ENCODE assay signal across 1 cellular context in genomic region chr1:26787706-26788514, GRCh38.
TF ChIP-seq lines count a peak whose summit lies in the region.

Gene PIGV, plus strand, starts transcription at chr1:26787950. Its CDS starts 2,866 bp downstream, at chr1:26790816.

TF ChIP-seq in HepG2, 621 proteins besides CTCF, POLR2A, EP300 and RAD21 (continued from another document and continues in another):
- TF ChIP-seq, protein P1, sequence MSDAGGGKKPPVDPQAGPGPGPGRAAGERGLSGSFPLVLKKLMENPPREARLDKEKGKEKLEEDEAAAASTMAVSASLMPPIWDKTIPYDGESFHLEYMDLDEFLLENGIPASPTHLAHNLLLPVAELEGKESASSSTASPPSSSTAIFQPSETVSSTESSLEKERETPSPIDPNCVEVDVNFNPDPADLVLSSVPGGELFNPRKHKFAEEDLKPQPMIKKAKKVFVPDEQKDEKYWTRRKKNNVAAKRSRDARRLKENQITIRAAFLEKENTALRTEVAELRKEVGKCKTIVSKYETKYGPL (CRISPR knock-in tag; IDR thresholded peaks at IDR 0.05), result no peak
- TF ChIP-seq TSC22D2 (CRISPR knock-in tag; IDR thresholded peaks at IDR 0.05; ENCODE audit: borderline replicate concordance), result no peak
- no peak; the same call in 1 of the 2 replicates for TF ChIP-seq NR2F6 (IDR thresholded peaks at IDR 0.05)
- TF ChIP-seq NR2F6 (CRISPR knock-in tag; IDR thresholded peaks at IDR 0.05), result no peak; the same call in 1 of the 2 replicates
- TF ChIP-seq ZNF235 (CRISPR knock-in tag; IDR thresholded peaks at IDR 0.05; ENCODE audit: borderline replicate concordance), result no peak
- TF ChIP-seq ZNF547 (CRISPR knock-in tag; IDR thresholded peaks at IDR 0.05), result no peak
- TF ChIP-seq SOX6 (IDR thresholded peaks at IDR 0.05), result no peak
- TF ChIP-seq SOX6 (CRISPR knock-in tag; IDR thresholded peaks at IDR 0.05), result no peak; the same call in 1 of the 2 replicates
- no peak for TF ChIP-seq ZNF513 (CRISPR knock-in tag; conservative IDR thresholded peaks at IDR 0.05)
- no peak for TF ChIP-seq ZNF18 (CRISPR knock-in tag; IDR thresholded peaks at IDR 0.05; ENCODE audit: insufficient replicate concordance)
- peak; percentile 90 for TF ChIP-seq ZFX (CRISPR knock-in tag; IDR thresholded peaks at IDR 0.05; ENCODE audit: low read depth)
- no peak for TF ChIP-seq SP140L (CRISPR knock-in tag; IDR thresholded peaks at IDR 0.05; ENCODE audit: borderline replicate concordance)
- no peak for TF ChIP-seq ZNF251 (CRISPR knock-in tag; IDR thresholded peaks at IDR 0.05)
- no peak for TF ChIP-seq ZNF333 (CRISPR knock-in tag; IDR thresholded peaks at IDR 0.05; ENCODE audit: borderline replicate concordance)
- no peak for TF ChIP-seq HNF1A (IDR thresholded peaks at IDR 0.05; ENCODE audit: low read depth)
- TF ChIP-seq HNF1A (CRISPR knock-in tag; IDR thresholded peaks at IDR 0.05; ENCODE audit: borderline replicate concordance), result no peak; the same call in 1 of the 2 replicates
- TF ChIP-seq ZNF768 (CRISPR knock-in tag; IDR thresholded peaks at IDR 0.05), result no peak; the same call in 1 of the 2 replicates
- peak; percentile 64 for TF ChIP-seq ARNT2 (CRISPR knock-in tag; IDR thresholded peaks at IDR 0.05; ENCODE audit: low read depth)
- no peak for TF ChIP-seq DZIP1 (CRISPR knock-in tag; IDR thresholded peaks at IDR 0.05)
- TF ChIP-seq FOXJ3 (CRISPR knock-in tag; IDR thresholded peaks at IDR 0.05; ENCODE audit: borderline replicate concordance), result no peak
- TF ChIP-seq THAP11 (CRISPR knock-in tag; IDR thresholded peaks at IDR 0.05), result peak; percentile 73
- TF ChIP-seq, protein P2, sequence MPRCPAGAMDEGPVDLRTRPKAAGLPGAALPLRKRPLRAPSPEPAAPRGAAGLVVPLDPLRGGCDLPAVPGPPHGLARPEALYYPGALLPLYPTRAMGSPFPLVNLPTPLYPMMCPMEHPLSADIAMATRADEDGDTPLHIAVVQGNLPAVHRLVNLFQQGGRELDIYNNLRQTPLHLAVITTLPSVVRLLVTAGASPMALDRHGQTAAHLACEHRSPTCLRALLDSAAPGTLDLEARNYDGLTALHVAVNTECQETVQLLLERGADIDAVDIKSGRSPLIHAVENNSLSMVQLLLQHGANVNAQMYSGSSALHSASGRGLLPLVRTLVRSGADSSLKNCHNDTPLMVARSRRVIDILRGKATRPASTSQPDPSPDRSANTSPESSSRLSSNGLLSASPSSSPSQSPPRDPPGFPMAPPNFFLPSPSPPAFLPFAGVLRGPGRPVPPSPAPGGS (CRISPR knock-in tag; IDR thresholded peaks at IDR 0.05), result peak; percentile 40; the same call in 1 of the 2 replicates
- TF ChIP-seq ZNF83 (CRISPR knock-in tag; IDR thresholded peaks at IDR 0.05; ENCODE audit: borderline replicate concordance), result no peak
- no peak for TF ChIP-seq SMAD9 (CRISPR knock-in tag; IDR thresholded peaks at IDR 0.05)
- TF ChIP-seq CBX2 (IDR thresholded peaks at IDR 0.05; ENCODE audit: low read depth, low read length), result no peak
- TF ChIP-seq CBX2 (CRISPR knock-in tag; IDR thresholded peaks at IDR 0.05; ENCODE audit: low read depth), result no peak
- TF ChIP-seq STAT5B (CRISPR knock-in tag; IDR thresholded peaks at IDR 0.05), result 0 out of 2 replicates have a peak, but pooled peaks have one; percentile 37
- TF ChIP-seq AGO1 (IDR thresholded peaks at IDR 0.05; ENCODE audit: low read depth, low read length, poor library complexity, severe bottlenecking), result no peak
- peak; percentile 59; the same call in 1 of the 2 replicates for TF ChIP-seq HCFC1 (IDR thresholded peaks at IDR 0.05; ENCODE audit: low read depth, low read length)
- TF ChIP-seq, protein P3, sequence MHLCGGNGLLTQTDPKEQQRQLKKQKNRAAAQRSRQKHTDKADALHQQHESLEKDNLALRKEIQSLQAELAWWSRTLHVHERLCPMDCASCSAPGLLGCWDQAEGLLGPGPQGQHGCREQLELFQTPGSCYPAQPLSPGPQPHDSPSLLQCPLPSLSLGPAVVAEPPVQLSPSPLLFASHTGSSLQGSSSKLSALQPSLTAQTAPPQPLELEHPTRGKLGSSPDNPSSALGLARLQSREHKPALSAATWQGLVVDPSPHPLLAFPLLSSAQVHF (CRISPR knock-in tag; IDR thresholded peaks at IDR 0.05), result no peak
- TF ChIP-seq, protein P4, sequence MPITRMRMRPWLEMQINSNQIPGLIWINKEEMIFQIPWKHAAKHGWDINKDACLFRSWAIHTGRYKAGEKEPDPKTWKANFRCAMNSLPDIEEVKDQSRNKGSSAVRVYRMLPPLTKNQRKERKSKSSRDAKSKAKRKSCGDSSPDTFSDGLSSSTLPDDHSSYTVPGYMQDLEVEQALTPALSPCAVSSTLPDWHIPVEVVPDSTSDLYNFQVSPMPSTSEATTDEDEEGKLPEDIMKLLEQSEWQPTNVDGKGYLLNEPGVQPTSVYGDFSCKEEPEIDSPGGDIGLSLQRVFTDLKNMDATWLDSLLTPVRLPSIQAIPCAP (CRISPR knock-in tag; IDR thresholded peaks at IDR 0.05; ENCODE audit: low read depth), result no peak
- no peak for TF ChIP-seq HOXA7 (CRISPR knock-in tag; IDR thresholded peaks at IDR 0.05)
- TF ChIP-seq, protein P5, sequence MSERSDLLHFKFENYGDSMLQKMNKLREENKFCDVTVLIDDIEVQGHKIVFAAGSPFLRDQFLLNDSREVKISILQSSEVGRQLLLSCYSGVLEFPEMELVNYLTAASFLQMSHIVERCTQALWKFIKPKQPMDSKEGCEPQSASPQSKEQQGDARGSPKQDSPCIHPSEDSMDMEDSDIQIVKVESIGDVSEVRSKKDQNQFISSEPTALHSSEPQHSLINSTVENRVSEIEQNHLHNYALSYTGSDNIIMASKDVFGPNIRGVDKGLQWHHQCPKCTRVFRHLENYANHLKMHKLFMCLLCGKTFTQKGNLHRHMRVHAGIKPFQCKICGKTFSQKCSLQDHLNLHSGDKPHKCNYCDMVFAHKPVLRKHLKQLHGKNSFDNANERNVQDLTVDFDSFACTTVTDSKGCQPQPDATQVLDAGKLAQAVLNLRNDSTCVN (CRISPR knock-in tag; IDR thresholded peaks at IDR 0.05; ENCODE audit: borderline replicate concordance), result no peak
- TF ChIP-seq, protein P6, sequence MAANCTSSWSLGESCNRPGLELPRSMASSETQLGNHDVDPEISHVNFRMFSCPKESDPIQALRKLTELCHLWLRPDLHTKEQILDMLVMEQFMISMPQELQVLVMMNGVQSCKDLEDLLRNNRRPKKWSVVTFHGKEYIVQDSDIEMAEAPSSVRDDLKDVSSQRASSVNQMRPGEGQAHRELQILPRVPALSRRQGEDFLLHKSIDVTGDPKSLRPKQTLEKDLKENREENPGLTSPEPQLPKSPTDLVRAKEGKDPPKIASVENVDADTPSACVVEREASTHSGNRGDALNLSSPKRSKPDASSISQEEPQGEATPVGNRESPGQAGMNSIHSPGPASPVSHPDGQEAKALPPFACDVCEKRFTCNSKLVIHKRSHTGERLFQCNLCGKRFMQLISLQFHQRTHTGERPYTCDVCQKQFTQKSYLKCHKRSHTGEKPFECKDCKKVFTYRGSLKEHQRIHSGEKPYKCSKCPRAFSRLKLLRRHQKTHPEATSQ (CRISPR knock-in tag; IDR thresholded peaks at IDR 0.05; ENCODE audit: borderline replicate concordance), result no peak
- peak; percentile 72; the same call in 1 of the 2 replicates for TF ChIP-seq SP4 (CRISPR knock-in tag; IDR thresholded peaks at IDR 0.05)
- TF ChIP-seq, protein P7, sequence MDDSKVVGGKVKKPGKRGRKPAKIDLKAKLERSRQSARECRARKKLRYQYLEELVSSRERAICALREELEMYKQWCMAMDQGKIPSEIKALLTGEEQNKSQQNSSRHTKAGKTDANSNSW (CRISPR knock-in tag; IDR thresholded peaks at IDR 0.05; ENCODE audit: borderline replicate concordance), result no peak
- no peak for TF ChIP-seq KAT2B (IDR thresholded peaks at IDR 0.05; ENCODE audit: borderline replicate concordance, low read depth, low read length)
- no peak for TF ChIP-seq PAWR (CRISPR knock-in tag; IDR thresholded peaks at IDR 0.05; ENCODE audit: borderline replicate concordance)
